1 cellular context compared by ENCODE assay signal in the genomic region with DNA sequence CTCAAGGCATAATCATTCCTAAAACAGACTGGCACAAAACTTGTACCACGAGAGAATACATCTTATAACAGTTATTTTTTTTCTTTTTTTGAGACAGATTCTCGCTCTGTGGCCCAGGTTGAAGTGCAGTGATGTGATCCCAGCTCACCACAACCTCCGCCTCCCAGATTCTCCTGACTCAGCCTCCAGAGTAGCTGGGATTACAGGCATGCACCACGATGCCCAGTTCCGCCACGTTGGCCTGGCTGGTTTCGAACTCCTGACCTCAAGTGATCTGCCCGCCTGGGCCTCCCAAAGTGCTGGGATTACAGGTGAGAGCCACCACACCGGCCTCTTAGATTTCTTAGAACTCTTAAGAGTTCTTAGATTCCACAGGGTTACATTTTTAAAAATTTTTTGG.
TF ChIP-seq lines count a peak whose summit lies in the region.

No MANE protein-coding gene starts in this region.

TF ChIP-seq in endothelial cell of umbilical vein, 7 proteins besides CTCF, POLR2A, EP300 and RAD21:
- TF ChIP-seq POLR2AphosphoS5 (IDR thresholded peaks at IDR 0.05; ENCODE audit: insufficient read depth, low read depth, low read length) = no peak
- TF ChIP-seq, protein P1, sequence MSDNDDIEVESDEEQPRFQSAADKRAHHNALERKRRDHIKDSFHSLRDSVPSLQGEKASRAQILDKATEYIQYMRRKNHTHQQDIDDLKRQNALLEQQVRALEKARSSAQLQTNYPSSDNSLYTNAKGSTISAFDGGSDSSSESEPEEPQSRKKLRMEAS (IDR thresholded peaks at IDR 0.05; ENCODE audit: insufficient read depth, insufficient read length) = no peak
- TF ChIP-seq MYC (IDR thresholded peaks at IDR 0.05; ENCODE audit: low read depth, low read length) = no peak
- TF ChIP-seq GATA2 (IDR thresholded peaks at IDR 0.05; ENCODE audit: insufficient read depth, insufficient read length, low read depth, low read length) = no peak
- TF ChIP-seq EZH2 (IDR thresholded peaks at IDR 0.05; ENCODE audit: borderline replicate concordance, low read depth, low read length, severe bottlenecking) = no peak
- TF ChIP-seq JUN (IDR thresholded peaks at IDR 0.05; ENCODE audit: borderline replicate concordance, insufficient read depth, insufficient read length, low read depth) = no peak
- TF ChIP-seq FOS (IDR thresholded peaks at IDR 0.05; ENCODE audit: borderline replicate concordance, insufficient read depth, low read length) = no peak
